In the genomic region with DNA sequence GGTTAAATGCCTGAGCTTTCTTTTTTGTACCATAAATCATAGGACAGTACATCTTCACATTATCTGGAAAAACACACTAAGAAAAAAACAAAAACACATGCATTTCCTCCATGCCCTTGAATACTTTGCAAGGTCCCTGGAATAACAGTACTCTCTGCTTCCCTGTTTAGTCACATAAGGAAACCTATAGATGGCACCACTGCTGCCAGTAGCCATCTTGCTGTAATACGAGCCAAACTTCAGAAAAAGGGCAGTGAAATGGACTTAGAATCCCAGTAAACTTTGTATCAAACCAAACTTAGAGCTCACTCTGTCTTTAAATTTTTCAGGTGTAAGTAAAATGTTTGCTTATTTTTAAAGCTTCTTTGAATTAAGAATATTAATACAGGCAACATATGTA, we compare ENCODE assay signal across 17 cellular contexts.
A peak's percentile ranks its signal among the peaks of the same experiment; 100 is the strongest.
DNase-seq lines count a peak whose midpoint lies in the region; FAIRE-seq and TF ChIP-seq lines count a peak whose summit lies in the region.
"Had no signal": no experiment of that assay in that cellular context is flagged by ENCODE, and none has a peak within 500 bp of the region (broad histone marks: within the 10 kb centered on the region; RNA-seq: fewer than 3 reads in every experiment).

No MANE protein-coding gene starts in this region.

- intact Hi-C loops in colonic mucosa (cut with DNase I): no loop called here

- H3K36me3 ChIP-seq in colonic mucosa: no peaks in the 10 kb centered on the region
- H3K36me3 ChIP-seq: pancreas, sigmoid colon, thyroid gland had no signal

- DNase-seq in ELR (ENCODE audit: low read depth) (peak; percentile 24), LHCN-M2 (ENCODE audit: low read depth) (peak; percentile 6), caudate nucleus (lab: John Stamatoyannopoulos, UW) (no peak), colonic mucosa (no peak), dermis blood vessel endothelial cell (no peak), HTR-8/SVneo (ENCODE audit: insufficient read length, low spot score) (no peak)
- DNase-seq in activated CD8-positive, alpha-beta memory T cell treated with anti-CD3 and anti-CD28 coated beads, Interleukin-2, amount 50 U/mL, for 48 hours: no peak
- DNase-seq: activated CD4-positive, alpha-beta T cell treated with anti-CD3 and anti-CD28 coated beads, Interleukin-2, amount 50 U/mL, for 4 hours; AML-193; COR-L47; effector memory CD4-positive, alpha-beta T cell; pancreas; sigmoid colon; stimulated activated naive B cell treated with anti-CD40 and anti-IgM and Interleukin-4, amounts not matched to agents 10 μg/mL and 1 μg/mL and 100 μg/mL, for 72 hours; thyroid gland had no signal

- peak overlapping the region; percentile 92 for H3K27ac ChIP-seq in caudate nucleus (ENCODE audit: low read depth, low read length)
- H3K27ac ChIP-seq in layer of hippocampus (ENCODE audit: low read depth, low read length): peak overlapping the region; percentile 35
- no peak overlapping the region for H3K27ac ChIP-seq in colonic mucosa
- H3K27ac ChIP-seq: pancreas, sigmoid colon, thyroid gland had no signal

- no peak overlapping the region for H3K9ac ChIP-seq in colonic mucosa (ENCODE audit: low read depth in 2 of 2, low read length in 2 of 2)

- no peaks in the 10 kb centered on the region for H3K9me3 ChIP-seq in colonic mucosa
- H3K9me3 ChIP-seq: pancreas, sigmoid colon, thyroid gland had no signal

- H3K27me3 ChIP-seq in layer of hippocampus (ENCODE audit: control insufficient read depth, insufficient read depth, low read length) (no peaks in the 10 kb centered on the region), colonic mucosa (no peaks in the 10 kb centered on the region)
- H3K27me3 ChIP-seq: sigmoid colon, thyroid gland had no signal

- no peak overlapping the region for H3K4me3 ChIP-seq in colonic mucosa
- H3K4me3 ChIP-seq: pancreas, sigmoid colon, thyroid gland had no signal

- no peak for TF ChIP-seq CTCF in colonic mucosa (IDR thresholded peaks at IDR 0.05)

- no peak for FAIRE-seq in HTR-8/SVneo (lab: Jason Lieb, UNC)
- FAIRE-seq: islet of Langerhans, pancreas had no signal

- no peaks in the 10 kb centered on the region for H3K4me1 ChIP-seq in colonic mucosa
- H3K4me1 ChIP-seq: pancreas, sigmoid colon, thyroid gland had no signal

Comparison
In these comparisons a context has a peak if more than half of its experiments do, and no peak if none do; other contexts are left out.
1. DNase-seq: peak in ELR (single experiment) and LHCN-M2 (single experiment); none in caudate nucleus (0 of 61), colonic mucosa (single experiment), activated CD8-positive, alpha-beta memory T cell treated with anti-CD3 and anti-CD28 coated beads, Interleukin-2, amount 50 U/mL, for 48 hours (single experiment), dermis blood vessel endothelial cell (single experiment) and HTR-8/SVneo (single experiment).